10 cellular contexts compared by ENCODE assay signal in the genomic region with DNA sequence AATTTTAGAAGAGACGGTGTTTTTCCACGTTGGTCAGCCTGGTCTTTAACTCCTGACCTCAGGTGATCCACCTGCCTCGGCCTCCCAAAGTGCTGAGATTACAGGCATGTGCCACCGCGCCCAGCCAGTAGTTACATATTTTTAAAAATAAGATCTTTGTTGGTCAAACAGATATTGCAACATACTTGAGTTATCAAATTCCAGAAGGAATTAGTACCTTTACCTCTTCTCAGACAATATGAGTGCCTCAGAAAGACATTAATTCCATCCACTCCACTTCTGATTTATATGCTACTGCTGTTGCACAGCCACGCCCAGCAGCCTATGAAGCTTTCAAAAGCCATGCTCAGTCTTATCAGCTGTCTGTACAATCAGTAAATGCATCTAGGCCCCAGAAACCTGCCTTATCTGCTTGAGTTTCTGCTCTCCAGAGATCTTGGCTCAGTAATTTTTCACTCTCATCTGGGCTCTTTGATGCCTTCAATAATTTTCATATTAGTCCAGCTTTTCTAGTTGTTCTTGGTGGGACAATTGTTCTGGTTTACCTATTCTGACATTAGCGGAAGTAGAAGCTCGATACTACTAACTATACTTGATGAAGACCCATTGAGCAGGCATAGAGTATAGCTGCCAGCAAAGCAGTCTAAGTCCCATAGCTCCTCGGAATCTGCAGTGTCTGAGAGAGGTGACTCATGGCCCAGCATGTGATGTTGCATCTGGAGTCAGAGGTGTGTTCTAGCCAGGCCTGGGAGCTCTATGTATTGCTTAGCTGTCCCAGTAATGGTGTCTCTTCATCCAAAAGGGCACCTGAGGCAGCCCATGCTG. TPM values are rescaled to one million over a fixed set of nuclear protein-coding genes. Genes with fewer than 3 reads are reported as not detected.
DNase-seq lines count a peak whose midpoint lies in the region; ATAC-seq and TF ChIP-seq lines count a peak whose summit lies in the region.
"Had no signal": no experiment of that assay in that cellular context is flagged by ENCODE, and none has a peak within 500 bp of the region (broad histone marks: within the 10 kb centered on the region; RNA-seq: fewer than 3 reads in every experiment).

No MANE protein-coding gene starts in this region.

- peaks cover 0 to 8% of the 10 kb centered on the region in 2 donors for H3K36me3 Mint-ChIP-seq in activated naive CD4-positive, alpha-beta T cell treated with anti-CD3 and anti-CD28 coated beads, Interleukin-2, amount 50 U/mL, for 72 hours
- H3K36me3 Mint-ChIP-seq in stimulated activated memory B cell treated with anti-CD40 and anti-IgM and Interleukin-4, amounts not matched to agents 10 μg/mL and 1 μg/mL and 100 μg/mL, for 72 hours, result no peaks in the 10 kb centered on the region

- peaks cover 45% of the 10 kb centered on the region for H3K4me1 Mint-ChIP-seq in stimulated activated memory B cell treated with anti-CD40 and anti-IgM and Interleukin-4, amounts not matched to agents 10 μg/mL and 1 μg/mL and 100 μg/mL, for 72 hours

- H3K27me3 Mint-ChIP-seq in stimulated activated memory B cell treated with anti-CD40 and anti-IgM and Interleukin-4, amounts not matched to agents 10 μg/mL and 1 μg/mL and 100 μg/mL, for 72 hours, result no peaks in the 10 kb centered on the region

- peak; percentile 18 to 23 for ATAC-seq in activated naive CD4-positive, alpha-beta T cell treated with anti-CD3 and anti-CD28 coated beads, Interleukin-2, amount 50 U/mL, for 72 hours
- ATAC-seq in SK-N-SH treated with all-trans-retinoic acid at 6 μM for 48 hours (peak; percentile 59; the same call in 2 of the 3 replicates), GM18907 (IDR thresholded peaks at IDR 0.05; ENCODE audit: unreplicated experiment) (no peak), GM21526 (IDR thresholded peaks at IDR 0.05; ENCODE audit: low FRiP score, unreplicated experiment) (no peak)
- ATAC-seq in stimulated activated memory B cell treated with anti-CD40 and anti-IgM and Interleukin-4, amounts not matched to agents 10 μg/mL and 1 μg/mL and 100 μg/mL, for 72 hours, result no peak

- H3K27ac Mint-ChIP-seq in activated naive CD4-positive, alpha-beta T cell treated with anti-CD3 and anti-CD28 coated beads, Interleukin-2, amount 50 U/mL, for 72 hours, result peak overlapping the region; percentile 77 to 100
- H3K27ac Mint-ChIP-seq in stimulated activated memory B cell treated with anti-CD40 and anti-IgM and Interleukin-4, amounts not matched to agents 10 μg/mL and 1 μg/mL and 100 μg/mL, for 72 hours, result peak overlapping the region; percentile 100

- H3K4me3 Mint-ChIP-seq in stimulated activated memory B cell treated with anti-CD40 and anti-IgM and Interleukin-4, amounts not matched to agents 10 μg/mL and 1 μg/mL and 100 μg/mL, for 72 hours, result no peak overlapping the region

- no peak for DNase-seq in activated naive CD4-positive, alpha-beta T cell treated with anti-CD3 and anti-CD28 coated beads, Interleukin-2, amount 50 U/mL, for 72 hours (ENCODE audit: low spot score in 2 of 2)
- no peak for DNase-seq in activated naive CD4-positive, alpha-beta T cell treated with Interleukin-2 at 50 U/mL for 16 hours
- peak; percentile 35 for DNase-seq in fibroblast of the aortic adventitia (ENCODE audit: low read depth)
- no peak for DNase-seq in CD1c-positive myeloid dendritic cell (ENCODE audit: extremely low spot score)
- DNase-seq: activated CD8-positive, alpha-beta memory T cell treated with anti-CD3 and anti-CD28 coated beads for 24 hours; COR-L47 had no signal

- no peak overlapping the region for H3K4me3 ChIP-seq in fibroblast of the aortic adventitia (ENCODE audit: low read depth, low read length)

- TF ChIP-seq CTCF in fibroblast of the aortic adventitia (IDR thresholded peaks at IDR 0.05; ENCODE audit: insufficient read depth, low read length), result no peak

- no peaks in the 10 kb centered on the region for H3K9me3 Mint-ChIP-seq in activated naive CD4-positive, alpha-beta T cell treated with anti-CD3 and anti-CD28 coated beads, Interleukin-2, amount 50 U/mL, for 72 hours
- no peaks in the 10 kb centered on the region for H3K9me3 Mint-ChIP-seq in stimulated activated memory B cell treated with anti-CD40 and anti-IgM and Interleukin-4, amounts not matched to agents 10 μg/mL and 1 μg/mL and 100 μg/mL, for 72 hours

TF ChIP-seq in SK-N-SH treated with all-trans-retinoic acid at 6 μM for 48 hours, 23 proteins besides CTCF, POLR2A, EP300 and RAD21:
- TF ChIP-seq OSR1 (CRISPR knock-in tag; IDR thresholded peaks at IDR 0.05), result no peak
- no peak for TF ChIP-seq ZNF565 (CRISPR knock-in tag; conservative IDR thresholded peaks at IDR 0.05; ENCODE audit: low read depth)
- no peak for TF ChIP-seq RARB (CRISPR knock-in tag; IDR thresholded peaks at IDR 0.05)
- TF ChIP-seq GLIS3 (CRISPR knock-in tag; IDR thresholded peaks at IDR 0.05), result no peak
- TF ChIP-seq PATZ1 (CRISPR knock-in tag; IDR thresholded peaks at IDR 0.05; ENCODE audit: borderline replicate concordance), result no peak
- TF ChIP-seq, protein P1, sequence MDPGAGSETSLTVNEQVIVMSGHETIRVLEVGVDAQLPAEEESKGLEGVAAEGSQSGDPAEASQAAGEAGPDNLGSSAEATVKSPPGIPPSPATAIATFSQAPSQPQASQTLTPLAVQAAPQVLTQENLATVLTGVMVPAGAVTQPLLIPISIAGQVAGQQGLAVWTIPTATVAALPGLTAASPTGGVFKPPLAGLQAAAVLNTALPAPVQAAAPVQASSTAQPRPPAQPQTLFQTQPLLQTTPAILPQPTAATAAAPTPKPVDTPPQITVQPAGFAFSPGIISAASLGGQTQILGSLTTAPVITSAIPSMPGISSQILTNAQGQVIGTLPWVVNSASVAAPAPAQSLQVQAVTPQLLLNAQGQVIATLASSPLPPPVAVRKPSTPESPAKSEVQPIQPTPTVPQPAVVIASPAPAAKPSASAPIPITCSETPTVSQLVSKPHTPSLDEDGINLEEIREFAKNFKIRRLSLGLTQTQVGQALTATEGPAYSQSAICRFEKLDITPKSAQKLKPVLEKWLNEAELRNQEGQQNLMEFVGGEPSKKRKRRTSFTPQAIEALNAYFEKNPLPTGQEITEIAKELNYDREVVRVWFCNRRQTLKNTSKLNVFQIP (CRISPR knock-in tag; IDR thresholded peaks at IDR 0.05; ENCODE audit: borderline replicate concordance, low read depth), result no peak

RNA-seq across cellular contexts. Expression of gene MEX3C, which starts 47.7 kb away (rescaled TPM):
- total RNA-seq in activated naive CD4-positive, alpha-beta T cell treated with anti-CD3 and anti-CD28 coated beads, Interleukin-2, amount 50 U/mL, for 72 hours, result 10 to 100 TPM; 59.0 to 82.5 TPM
- 42.5 and 44.2 TPM in 2 replicates for total RNA-seq in fibroblast of the aortic adventitia (ENCODE audit: low replicate concordance)

Comparison
In these comparisons a context has a peak if more than half of its experiments do, and no peak if none do; other contexts are left out.
1. ATAC-seq: peak in activated naive CD4-positive, alpha-beta T cell treated with anti-CD3 and anti-CD28 coated beads, Interleukin-2, amount 50 U/mL, for 72 hours (2 of 2) and SK-N-SH treated with all-trans-retinoic acid at 6 μM for 48 hours (single experiment); none in stimulated activated memory B cell treated with anti-CD40 and anti-IgM and Interleukin-4, amounts not matched to agents 10 μg/mL and 1 μg/mL and 100 μg/mL, for 72 hours (single experiment), GM18907 (single experiment) and GM21526 (single experiment).